18 cellular contexts compared by ENCODE assay signal in genomic region chr12:51160814-51161459, GRCh38. TPM values are rescaled to one million over a fixed set of nuclear protein-coding genes. Genes with fewer than 3 reads are reported as not detected.
DNase-seq lines count a peak whose midpoint lies in the region; ATAC-seq, FAIRE-seq and TF ChIP-seq lines count a peak whose summit lies in the region.
"Had no signal": no experiment of that assay in that cellular context is flagged by ENCODE, and none has a peak within 500 bp of the region (broad histone marks: within the 10 kb centered on the region; RNA-seq: fewer than 3 reads in every experiment).

No MANE protein-coding gene starts in this region.

- H3K4me1 ChIP-seq in A549 (peaks cover 12% of the 10 kb centered on the region; the same call in 2 of the 3 replicates), Karpas-422 (ENCODE audit: low read length) (peaks cover 2% of the 10 kb centered on the region; the same call in 1 of the 2 replicates), mesendoderm (ENCODE audit: control insufficient read depth, low read depth, low read length) (no peaks in the 10 kb centered on the region)
- H3K4me1 ChIP-seq: parathyroid adenoma, SJCRH30 had no signal

- H3K4ac ChIP-seq in mesendoderm (ENCODE audit: low read depth, low read length) = no peak overlapping the region

- no peak overlapping the region for H4K8ac ChIP-seq in mesendoderm (ENCODE audit: low read depth, low read length)

- H3K79me2 ChIP-seq in Karpas-422 (ENCODE audit: low read length) (peaks cover 84% of the 10 kb centered on the region), mesendoderm (ENCODE audit: control insufficient read depth, insufficient read depth, low read length) (peaks cover 30% of the 10 kb centered on the region)

- no peak overlapping the region for H3K9ac ChIP-seq in Karpas-422 (ENCODE audit: low read length)
- no peak overlapping the region for H3K9ac ChIP-seq in mesendoderm (ENCODE audit: low read length)
- H3K9ac ChIP-seq: parathyroid adenoma had no signal

- no peak overlapping the region for H4K5ac ChIP-seq in mesendoderm (ENCODE audit: low read length)

- TF ChIP-seq RAD21 in A549 (conservative IDR thresholded peaks at IDR 0.05 in 1 of 2, IDR thresholded peaks at IDR 0.05 in 1 of 2) = no peak

- CTCF ChIA-PET in A549 (lab: Yijun Ruan, JAX) = interaction anchor here (0.9 kb wide), 1 partner anchor 29 kb away, joined by 6 read pairs; no protein-coding TSS in a partner anchor

- H3K9me3 ChIP-seq in A549 = no peaks in the 10 kb centered on the region
- no peaks in the 10 kb centered on the region for H3K9me3 ChIP-seq in Karpas-422 (ENCODE audit: low read length)
- H3K9me3 ChIP-seq: esophagus squamous epithelium, SJCRH30, spleen had no signal

- no peak for TF ChIP-seq CTCF in A549 (IDR thresholded peaks at IDR 0.05)
- TF ChIP-seq CTCF in cardiac fibroblast (IDR thresholded peaks at IDR 0.05; ENCODE audit: low read depth, low read length) = no peak

- H3K27ac ChIP-seq in A549 (no peak overlapping the region), Karpas-422 (ENCODE audit: low read length) (no peak overlapping the region), mesendoderm (ENCODE audit: low read depth, low read length) (no peak overlapping the region)
- H3K27ac ChIP-seq: esophagus squamous epithelium, parathyroid adenoma, SJCRH30, spleen had no signal

- H3K4me2 ChIP-seq in A549 (0 out of 3 replicates have a peak overlapping the region, but pooled peaks have one; percentile 19), Karpas-422 (ENCODE audit: low read depth, low read length, poor library complexity, severe bottlenecking) (no peak overlapping the region), mesendoderm (ENCODE audit: low read length) (no peak overlapping the region)

- H3K36me3 ChIP-seq in Karpas-422 (ENCODE audit: insufficient read depth, low read length) = no peaks in the 10 kb centered on the region; the same call in 1 of the 2 replicates
- H3K36me3 ChIP-seq in mesendoderm (ENCODE audit: control insufficient read depth, insufficient read depth, low read length) = no peaks in the 10 kb centered on the region
- H3K36me3 ChIP-seq: SJCRH30 had no signal

- no peak overlapping the region for H2BK5ac ChIP-seq in mesendoderm (ENCODE audit: low read length)

- DNase-seq in A549 (ENCODE audit: low read depth in 1 of 2, low spot score in 1 of 2) (peak in 1 of 2 experiments; percentile 17), Karpas-422 (peak; percentile 39), cardiac fibroblast (ENCODE audit: low read depth in 2 of 2) (peak; percentile 75 to 86), mesendoderm (no peak), NCI-H2171 treated with DMSO at 0.1 percent for 48 hours (lab: John Stamatoyannopoulos, UW) (no peak), EL (no peak)
- DNase-seq: activated naive CD4-positive, alpha-beta T cell treated with anti-CD3 and anti-CD28 coated beads, Interleukin-2, amount 10 ng/mL, durations not matched to agents 7 days and 5 days; esophagus squamous epithelium; left cardiac atrium; NCI-H1930; NCI-H446 treated with DMSO at 0.1 percent for 48 hours; spleen; stimulated activated naive B cell treated with anti-CD40 and anti-IgM and Interleukin-4, amounts not matched to agents 10 μg/mL and 1 μg/mL and 100 μg/mL, for 72 hours had no signal

- WGBS in A549 (ENCODE audit: missing lambda C conversion rate) = 73% methylated on average over 8 of the region's 8 CpGs
- WGBS in mesendoderm (ENCODE audit: extremely low coverage, insufficient coverage, low lambda C conversion rate) = no CpG with 5 or more reads among the region's 8 CpGs

- no peak for TF ChIP-seq EP300 in A549 (IDR thresholded peaks at IDR 0.05)

- H3K79me1 ChIP-seq in mesendoderm (ENCODE audit: low read length) = peaks cover 5% of the 10 kb centered on the region

- H2AFZ ChIP-seq in Karpas-422 (ENCODE audit: low read length) = no peak overlapping the region
- H2AFZ ChIP-seq: parathyroid adenoma had no signal

- no peak overlapping the region for H2BK15ac ChIP-seq in mesendoderm (replicated peaks; ENCODE audit: low read depth)

- FAIRE-seq in A549 (lab: Jason Lieb, UNC) = no peak
- FAIRE-seq: H1 had no signal

- H3K4me3 ChIP-seq in A549 = no peak overlapping the region
- H3K4me3 ChIP-seq in Karpas-422 (ENCODE audit: low read length) = no peak overlapping the region
- no peak overlapping the region for H3K4me3 ChIP-seq in cardiac fibroblast (replicated peaks in 1 of 2; ENCODE audit: low read depth in 2 of 2, low read length in 2 of 2)
- no peak overlapping the region for H3K4me3 ChIP-seq in mesendoderm (ENCODE audit: low read length)
- H3K4me3 ChIP-seq: esophagus squamous epithelium, SJCRH30, spleen had no signal

- H3K9me2 ChIP-seq in Karpas-422 (replicated peaks; ENCODE audit: insufficient read depth, low read length) = no peaks in the 10 kb centered on the region

- no peak overlapping the region for H3K56ac ChIP-seq in mesendoderm (ENCODE audit: low read length)

- H3K27me3 ChIP-seq in Karpas-422 (ENCODE audit: low read length) (no peaks in the 10 kb centered on the region), mesendoderm (ENCODE audit: insufficient read depth, low read length, poor library complexity) (no peaks in the 10 kb centered on the region)
- H3K27me3 ChIP-seq: esophagus squamous epithelium, SJCRH30, spleen had no signal

- peak overlapping the region; percentile 60 for H3K18ac ChIP-seq in mesendoderm (ENCODE audit: low read length)

- ATAC-seq in A549 = peak in 1 of 2 experiments; percentile 49; a peak in 3 of 6 replicates
- no peak for ATAC-seq in GM19328 (IDR thresholded peaks at IDR 0.05; ENCODE audit: unreplicated experiment)
- no peak for ATAC-seq in GM18498 (IDR thresholded peaks at IDR 0.05; ENCODE audit: unreplicated experiment)
- ATAC-seq: stimulated activated naive B cell treated with anti-CD40 and anti-IgM and Interleukin-4, amounts not matched to agents 10 μg/mL and 1 μg/mL and 100 μg/mL, for 72 hours had no signal

- H2AK5ac ChIP-seq in mesendoderm (ENCODE audit: low read length) = no peak overlapping the region

- POLR2A ChIA-PET in A549 (lab: Yijun Ruan, JAX) = interaction anchor here (0.8 kb wide), 1 partner anchor 133 kb away, joined by 6 read pairs; no protein-coding TSS in a partner anchor

- no peak overlapping the region for H2BK120ac ChIP-seq in mesendoderm (ENCODE audit: low read depth, low read length)

- TF ChIP-seq POLR2A in A549 (IDR thresholded peaks at IDR 0.05; ENCODE audit: low read length) = no peak

- H4K20me1 ChIP-seq in Karpas-422 (ENCODE audit: insufficient read depth, low read depth, low read length) = no peaks in the 10 kb centered on the region

- no peak overlapping the region for H3K23ac ChIP-seq in mesendoderm (ENCODE audit: low read length)

TF ChIP-seq in A549, 52 proteins besides CTCF, POLR2A, EP300 and RAD21:
- no peak for TF ChIP-seq FOXS1 (CRISPR knock-in tag; IDR thresholded peaks at IDR 0.05)
- TF ChIP-seq RARB (CRISPR knock-in tag; IDR thresholded peaks at IDR 0.05) = no peak
- TF ChIP-seq RNF2 (IDR thresholded peaks at IDR 0.05; ENCODE audit: borderline replicate concordance, low read depth) = no peak
- no peak for TF ChIP-seq SMC3 (IDR thresholded peaks at IDR 0.05)

RNA-seq across cellular contexts. Expression of gene TFCP2, which starts 12.0 kb away (rescaled TPM):
- polyA plus RNA-seq in A549 (2011; rRNA removed) = 36.9 and 39.8 TPM in 2 replicates
- 15.8 and 15.9 TPM in 2 replicates for polyA plus RNA-seq in A549 (2012; cell fraction: cytosol; rRNA removed)
- polyA plus RNA-seq in A549 (2012; cell fraction: nucleus; rRNA removed) = 8.3 and 13.1 TPM in 2 replicates
- 18.7 to 19.4 TPM (median 19.0 TPM) in 3 replicates for polyA plus RNA-seq in A549 (2017; fragmentation: RNase III; extraction: RNeasy Plus Mini Kit Qiagen cat#74134 plus additional on column Dnase treatment)
- polyA minus RNA-seq in A549 (2011; rRNA and poly(A)+ RNA removed) = 10.9 TPM in 2 replicates
- 17.9 and 26.5 TPM in 2 replicates for total RNA-seq in Karpas-422 (2014; rRNA removed; shearing (Covaris generic); ENCODE audit: low replicate concordance)
- polyA plus RNA-seq in mesendoderm (2013, experiment 1 of 2) = 31.9 TPM
- 32.5 TPM for polyA plus RNA-seq in mesendoderm (2013, experiment 2 of 2)

RNA-seq across cellular contexts. Expression of gene POU6F1, which starts 56.9 kb away (rescaled TPM):
- polyA plus RNA-seq in A549 (2011; rRNA removed) (1.3 and 1.7 TPM in 2 replicates), A549 (2017; fragmentation: RNase III; extraction: RNeasy Plus Mini Kit Qiagen cat#74134 plus additional on column Dnase treatment) (0.58 to 0.92 TPM (median 0.77 TPM) in 3 replicates)
- 1.3 TPM in 2 replicates for polyA plus RNA-seq in A549 (2012; cell fraction: cytosol; rRNA removed)
- polyA plus RNA-seq in A549 (2012; cell fraction: nucleus; rRNA removed) = 3.5 and 4.2 TPM in 2 replicates
- 2.9 and 4.3 TPM in 2 replicates for polyA minus RNA-seq in A549 (2011; rRNA and poly(A)+ RNA removed)
- total RNA-seq in Karpas-422 (2014; rRNA removed; shearing (Covaris generic); ENCODE audit: low replicate concordance) = 1.6 and 3.2 TPM in 2 replicates
- 3.9 TPM for polyA plus RNA-seq in mesendoderm (2013, experiment 1 of 2)
- 4.5 TPM for polyA plus RNA-seq in mesendoderm (2013, experiment 2 of 2)

Comparison
In these comparisons a context has a peak if more than half of its experiments do, and no peak if none do; other contexts are left out.
1. DNase-seq: peak in Karpas-422 (single experiment) and cardiac fibroblast (2 of 2); none in mesendoderm (single experiment), NCI-H2171 treated with DMSO at 0.1 percent for 48 hours (single experiment) and EL (single experiment).